Comparison of ENCODE assay signal across 9 cellular contexts in the genomic region with DNA sequence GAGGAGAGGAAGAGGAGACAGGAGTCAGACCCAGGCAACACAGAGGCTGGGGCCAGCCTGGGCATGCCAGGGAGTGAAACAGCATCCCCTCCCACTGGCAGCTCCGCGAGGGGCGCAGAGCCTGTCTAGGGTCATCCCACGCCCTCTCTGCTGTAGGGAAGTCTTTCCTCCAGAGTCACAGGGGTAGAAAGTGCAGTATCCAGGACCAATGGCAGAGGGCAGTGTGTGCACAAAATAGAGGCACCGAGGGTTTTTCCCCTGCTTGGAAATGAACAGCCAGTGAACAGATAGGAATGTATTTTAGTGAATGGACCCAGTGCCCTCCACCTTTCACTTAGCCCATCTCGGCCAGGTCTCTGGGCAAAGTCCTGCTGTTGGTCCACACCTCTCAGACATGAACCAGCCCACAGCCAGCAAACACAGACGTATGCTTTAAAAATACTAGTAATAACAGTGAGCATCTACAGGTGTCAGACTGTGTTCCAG. TPM values are rescaled to one million over a fixed set of nuclear protein-coding genes. Genes with fewer than 3 reads are reported as not detected.
DNase-seq lines count a peak whose midpoint lies in the region; ATAC-seq and TF ChIP-seq lines count a peak whose summit lies in the region.
"Had no signal": no experiment of that assay in that cellular context is flagged by ENCODE, and none has a peak within 500 bp of the region (broad histone marks: within the 10 kb centered on the region; RNA-seq: fewer than 3 reads in every experiment).

No MANE protein-coding gene starts in this region.

- peaks cover 13% of the 10 kb centered on the region for H3K27me3 Mint-ChIP-seq in activated T-helper 2 cell treated with anti-CD3 and anti-CD28 coated beads, Interferon-gamma antibody, Interleukin-2, Interleukin-4, amounts not matched to agents 10 μg/mL and 5 μg/mL and 100 μg/mL, durations not matched to agents 14 hours and 24 hours and 36 hours (ENCODE audit: low read depth)

- no peak overlapping the region for H4K91ac ChIP-seq in neuronal stem cell (ENCODE audit: low read depth, low read length, poor library complexity)

- H2BK5ac ChIP-seq in neuronal stem cell (ENCODE audit: low read length): peak overlapping the region; percentile 8

- H3K4me1 ChIP-seq in Peyer's patch (no peaks in the 10 kb centered on the region), neuronal stem cell (ENCODE audit: control insufficient read depth in 2 of 2, insufficient read depth in 1 of 2, low read depth in 1 of 2, low read length in 2 of 2) (peaks cover 0 to 2% of the 10 kb centered on the region in 2 donors), testis (no peaks in the 10 kb centered on the region)

- TF ChIP-seq CTCF in Peyer's patch (IDR thresholded peaks at IDR 0.05) (peak in 4 of 6 experiments; percentile 50 to 83 (median 82)), foreskin fibroblast (IDR thresholded peaks at IDR 0.05; ENCODE audit: low read depth, low read length) (peak; percentile 79), testis (IDR thresholded peaks at IDR 0.05) (peak; percentile 19 to 75 (median 63))

- intact Hi-C loops in activated T-helper 2 cell treated with anti-CD3 and anti-CD28 coated beads, Interferon-gamma antibody, Interleukin-2, Interleukin-4, amounts not matched to agents 10 μg/mL and 5 μg/mL and 100 μg/mL, durations not matched to agents 14 hours and 24 hours and 36 hours (cut with micrococcal nuclease): loop anchor here (1.0 to 10.0 kb wide), 4 partner anchors 287 to 428 kb away; no protein-coding TSS in a partner anchor
- intact Hi-C loops in testis (cut with DNase I; ENCODE audit: low total_unique reads): no loop called here

- peak; percentile 33 for DNase-seq in DMS 273 treated with DMSO at 0.1 percent for 48 hours (lab: John Stamatoyannopoulos, UW)
- peak; percentile 63 for DNase-seq in Jurkat, Clone E6-1 (ENCODE audit: low read depth, low spot score)
- DNase-seq in Peyer's patch: peak; percentile 25 to 78 (median 72)
- DNase-seq in activated T-helper 2 cell treated with anti-CD3 and anti-CD28 coated beads, Interferon-gamma antibody, Interleukin-2, Interleukin-4, amounts not matched to agents 10 μg/mL and 5 μg/mL and 100 μg/mL, durations not matched to agents 14 hours and 24 hours and 36 hours (ENCODE audit: low spot score): peak; percentile 52
- DNase-seq in foreskin fibroblast: peak; percentile 20 to 72
- peak; percentile 71 for DNase-seq in neuronal stem cell (ENCODE audit: low spot score)
- peak; percentile 80 for DNase-seq in testis

- no peak overlapping the region for H2BK120ac ChIP-seq in neuronal stem cell (ENCODE audit: low read depth, low read length)

- H3K4me3 ChIP-seq in Jurkat, Clone E6-1 (ENCODE audit: low read length): no peak overlapping the region
- H3K4me3 ChIP-seq in Peyer's patch (no peak overlapping the region), foreskin fibroblast (ENCODE audit: low read depth in 1 of 2, low read length in 2 of 2) (no peak overlapping the region), neuronal stem cell (ENCODE audit: low read length in 2 of 2) (no peak overlapping the region), testis (no peak overlapping the region)
- H3K4me3 ChIP-seq: SK-N-MC had no signal

- TF ChIP-seq POLR2A in Peyer's patch (IDR thresholded peaks at IDR 0.05): no peak
- TF ChIP-seq POLR2A in testis (IDR thresholded peaks at IDR 0.05): no peak

- no peaks in the 10 kb centered on the region for H3K79me1 ChIP-seq in neuronal stem cell (ENCODE audit: low read depth, low read length)

- WGBS in neuronal stem cell (ENCODE audit: extremely low coverage in 2 of 2, insufficient read length in 2 of 2, insufficient replicate concordance in 1 of 2), 2 donors: no CpG with 5 or more reads among the region's 7 CpGs
- WGBS in testis, 2 donors: 31 to 37% methylated on average over 7 of the region's 7 CpGs

- H3K9me3 ChIP-seq in Peyer's patch (no peaks in the 10 kb centered on the region), neuronal stem cell (replicated peaks in 1 of 2; ENCODE audit: control insufficient read depth in 2 of 2, insufficient read depth in 1 of 2, low read depth in 1 of 2, low read length in 2 of 2) (no peaks in the 10 kb centered on the region), testis (no peaks in the 10 kb centered on the region)

- H3K14ac ChIP-seq in neuronal stem cell (ENCODE audit: low read length): peak overlapping the region; percentile 10

- H3K23ac ChIP-seq in neuronal stem cell (ENCODE audit: low read depth, low read length, poor library complexity): no peak overlapping the region

- no peak overlapping the region for H3K9ac ChIP-seq in neuronal stem cell (ENCODE audit: low read depth, low read length, poor library complexity)

- H3K27ac Mint-ChIP-seq in activated T-helper 2 cell treated with anti-CD3 and anti-CD28 coated beads, Interferon-gamma antibody, Interleukin-2, Interleukin-4, amounts not matched to agents 10 μg/mL and 5 μg/mL and 100 μg/mL, durations not matched to agents 14 hours and 24 hours and 36 hours: no peak overlapping the region

- H3K36me3 ChIP-seq in Peyer's patch (no peaks in the 10 kb centered on the region), neuronal stem cell (replicated peaks in 1 of 2; ENCODE audit: control insufficient read depth in 2 of 2, insufficient read depth in 2 of 2, low read length in 2 of 2) (no peaks in the 10 kb centered on the region), testis (ENCODE audit: low read depth, missing control alignments) (no peaks in the 10 kb centered on the region)

- no peak overlapping the region for H4K8ac ChIP-seq in neuronal stem cell (ENCODE audit: low read depth, low read length)

- H3K9me3 Mint-ChIP-seq in activated T-helper 2 cell treated with anti-CD3 and anti-CD28 coated beads, Interferon-gamma antibody, Interleukin-2, Interleukin-4, amounts not matched to agents 10 μg/mL and 5 μg/mL and 100 μg/mL, durations not matched to agents 14 hours and 24 hours and 36 hours: no peaks in the 10 kb centered on the region

- no peak overlapping the region for H3K4me3 Mint-ChIP-seq in activated T-helper 2 cell treated with anti-CD3 and anti-CD28 coated beads, Interferon-gamma antibody, Interleukin-2, Interleukin-4, amounts not matched to agents 10 μg/mL and 5 μg/mL and 100 μg/mL, durations not matched to agents 14 hours and 24 hours and 36 hours (ENCODE audit: low read depth)

- peaks cover 32% of the 10 kb centered on the region for H3K4me1 Mint-ChIP-seq in activated T-helper 2 cell treated with anti-CD3 and anti-CD28 coated beads, Interferon-gamma antibody, Interleukin-2, Interleukin-4, amounts not matched to agents 10 μg/mL and 5 μg/mL and 100 μg/mL, durations not matched to agents 14 hours and 24 hours and 36 hours (ENCODE audit: low read depth)

- H3K27ac ChIP-seq in Peyer's patch (no peak overlapping the region), neuronal stem cell (replicated peaks; ENCODE audit: low read length) (no peak overlapping the region), testis (no peak overlapping the region)
- H3K27ac ChIP-seq: SK-N-MC had no signal

- no peaks in the 10 kb centered on the region for H3K36me3 Mint-ChIP-seq in activated T-helper 2 cell treated with anti-CD3 and anti-CD28 coated beads, Interferon-gamma antibody, Interleukin-2, Interleukin-4, amounts not matched to agents 10 μg/mL and 5 μg/mL and 100 μg/mL, durations not matched to agents 14 hours and 24 hours and 36 hours (ENCODE audit: low read depth)

- no peak overlapping the region for H2BK15ac ChIP-seq in neuronal stem cell (ENCODE audit: low read length)

- peak overlapping the region; percentile 2 for H3K18ac ChIP-seq in neuronal stem cell (ENCODE audit: low read length)

- no peak overlapping the region for H2AFZ ChIP-seq in neuronal stem cell (ENCODE audit: low read length)

- no peak for ATAC-seq in HG03378 (IDR thresholded peaks at IDR 0.05; ENCODE audit: unreplicated experiment)

- no peak overlapping the region for H3K4ac ChIP-seq in neuronal stem cell (ENCODE audit: low read length)

- H3K27me3 ChIP-seq in Peyer's patch (no peaks in the 10 kb centered on the region), neuronal stem cell (ENCODE audit: control insufficient read depth in 3 of 3, insufficient read depth in 3 of 3, low read depth in 1 of 3, low read length in 3 of 3) (peaks cover 0 to 17% (median 0%) of the 10 kb centered on the region in 3 experiments), testis (no peaks in the 10 kb centered on the region)

- no peak overlapping the region for H2AK5ac ChIP-seq in neuronal stem cell (ENCODE audit: low read depth, low read length)

- no peak overlapping the region for H3K4me2 ChIP-seq in neuronal stem cell (ENCODE audit: insufficient read depth, low read length, poor library complexity, severe bottlenecking)

- H2BK12ac ChIP-seq in neuronal stem cell (ENCODE audit: low read length): peak overlapping the region; percentile 48

RNA-seq across cellular contexts. Expression of a gene that starts 9.4 kb away (rescaled TPM):
- polyA plus RNA-seq in Jurkat, Clone E6-1 (2012; ENCODE audit: insufficient read depth, insufficient read length): not detected
- total RNA-seq in Peyer's patch (not detected), testis (1 to 10 TPM in 1 of 2 donors, under 1 TPM in 1; 0.87 to 3.9 TPM)
- total RNA-seq in activated T-helper 2 cell treated with anti-CD3 and anti-CD28 coated beads, Interferon-gamma antibody, Interleukin-2, Interleukin-4, amounts not matched to agents 10 μg/mL and 5 μg/mL and 100 μg/mL, durations not matched to agents 14 hours and 24 hours and 36 hours: not detected in 2 replicates
- not detected for polyA plus RNA-seq in neuronal stem cell (2013, experiment 1 of 2)
- not detected for polyA plus RNA-seq in neuronal stem cell (2013, experiment 2 of 2)
- 2.2 TPM for polyA plus RNA-seq in testis (ENCODE audit: insufficient read depth, low read depth, low replicate concordance)

RNA-seq across cellular contexts. Expression of a gene that starts 18.2 kb away (rescaled TPM):
- 1.2 TPM for polyA plus RNA-seq in Jurkat, Clone E6-1 (2012; ENCODE audit: insufficient read depth, insufficient read length)
- 1 to 10 TPM in 3 of 4 donors, not detected in 1; 1.1 to 4.5 (median 2.3) TPM for total RNA-seq in Peyer's patch
- not detected in 2 replicates for total RNA-seq in activated T-helper 2 cell treated with anti-CD3 and anti-CD28 coated beads, Interferon-gamma antibody, Interleukin-2, Interleukin-4, amounts not matched to agents 10 μg/mL and 5 μg/mL and 100 μg/mL, durations not matched to agents 14 hours and 24 hours and 36 hours
- not detected for polyA plus RNA-seq in neuronal stem cell (2013, experiment 1 of 2)
- polyA plus RNA-seq in neuronal stem cell (2013, experiment 2 of 2): not detected
- total RNA-seq in testis: 10 to 100 TPM; 11.7 to 16.5 TPM
- 85.0 TPM for polyA plus RNA-seq in testis (ENCODE audit: insufficient read depth, low read depth, low replicate concordance)

RNA-seq across cellular contexts. Expression of a gene that starts 30.1 kb away (rescaled TPM):
- not detected for polyA plus RNA-seq in Jurkat, Clone E6-1 (2012; ENCODE audit: insufficient read depth, insufficient read length)
- total RNA-seq in Peyer's patch: not detected
- total RNA-seq in activated T-helper 2 cell treated with anti-CD3 and anti-CD28 coated beads, Interferon-gamma antibody, Interleukin-2, Interleukin-4, amounts not matched to agents 10 μg/mL and 5 μg/mL and 100 μg/mL, durations not matched to agents 14 hours and 24 hours and 36 hours: not detected in 2 replicates
- polyA plus RNA-seq in neuronal stem cell (2013, experiment 1 of 2): not detected
- not detected for polyA plus RNA-seq in neuronal stem cell (2013, experiment 2 of 2)
- under 1 TPM in 1 of 2 donors, not detected in 1; 0.12 TPM for total RNA-seq in testis
- polyA plus RNA-seq in testis (ENCODE audit: insufficient read depth, low read depth, low replicate concordance): not detected

RNA-seq across cellular contexts. Expression of a gene that starts 35.3 kb away (rescaled TPM):
- polyA plus RNA-seq in Jurkat, Clone E6-1 (2012; ENCODE audit: insufficient read depth, insufficient read length): not detected
- total RNA-seq in Peyer's patch: 1 to 10 TPM in 1 of 4 donors, under 1 TPM in 1, not detected in 2; 0.40 to 1.2 TPM
- not detected in 2 replicates for total RNA-seq in activated T-helper 2 cell treated with anti-CD3 and anti-CD28 coated beads, Interferon-gamma antibody, Interleukin-2, Interleukin-4, amounts not matched to agents 10 μg/mL and 5 μg/mL and 100 μg/mL, durations not matched to agents 14 hours and 24 hours and 36 hours
- polyA plus RNA-seq in neuronal stem cell (2013, experiment 1 of 2): not detected
- polyA plus RNA-seq in neuronal stem cell (2013, experiment 2 of 2): not detected
- total RNA-seq in testis: under 1 TPM in 1 of 2 donors, not detected in 1; 0.16 TPM
- polyA plus RNA-seq in testis (ENCODE audit: insufficient read depth, low read depth, low replicate concordance): not detected
